In genomic region chr2:64975232-64975791, GRCh38 we compare ENCODE assay signal across 10 cellular contexts. TPM values are rescaled to one million over a fixed set of nuclear protein-coding genes. Genes with fewer than 3 reads are reported as not detected.
DNase-seq lines count a peak whose midpoint lies in the region; TF ChIP-seq lines count a peak whose summit lies in the region.
"Had no signal": no experiment of that assay in that cellular context is flagged by ENCODE, and none has a peak within 500 bp of the region (broad histone marks: within the 10 kb centered on the region; RNA-seq: fewer than 3 reads in every experiment).

No MANE protein-coding gene starts in this region.

- TF ChIP-seq CTCF in AG04449 (IDR thresholded peaks at IDR 0.05; ENCODE audit: insufficient read depth, low read length, missing control alignments): no peak
- TF ChIP-seq CTCF in A673 (conservative IDR thresholded peaks at IDR 0.05; ENCODE audit: low read depth, low read length): no peak
- no peak for TF ChIP-seq CTCF in BE2C (IDR thresholded peaks at IDR 0.05; ENCODE audit: low read depth, low read length)

- no peaks in the 10 kb centered on the region for H3K9me3 ChIP-seq in A673 (ENCODE audit: low read depth, low read length, poor library complexity, severe bottlenecking)
- no peaks in the 10 kb centered on the region for H3K9me3 ChIP-seq in BE2C
- H3K9me3 ChIP-seq: BLaER1 treated with 17β-estradiol and CSF1 and Interleukin-3, amounts not matched to agents 10 nM and 100 nM; stomach had no signal

- no TSS peak for BruUV-seq in A673 (replicated peaks; lab: Mats Ljungman, UMichigan)

- POLR2A ChIA-PET in AG04449 (lab: Yijun Ruan, JAX) (interaction anchor here (0.6 to 0.7 kb wide), 2 partner anchors 13 kb away, joined by 4 to 5 read pairs; no protein-coding TSS in a partner anchor), A673 (lab: Charles Lee; ENCODE audit: low non-redundant PET) (no interaction called here)

- H3K27me3 ChIP-seq in A673 (replicated peaks; ENCODE audit: insufficient read depth, low read depth, low read length, poor library complexity) (no peaks in the 10 kb centered on the region), BE2C (no peaks in the 10 kb centered on the region)
- H3K27me3 ChIP-seq: BLaER1 treated with 17β-estradiol and CSF1 and Interleukin-3, amounts not matched to agents 10 nM and 100 nM; stomach had no signal

- intact Hi-C loops in A673 (cut with micrococcal nuclease; ENCODE audit: unreplicated experiment): no loop called here

- H3K4me1 ChIP-seq in A673 (ENCODE audit: insufficient read depth, low read length, poor library complexity, severe bottlenecking) (no peaks in the 10 kb centered on the region), BE2C (no peaks in the 10 kb centered on the region)

- no peak overlapping the region for H3K27ac ChIP-seq in A673 (ENCODE audit: low read depth, low read length, poor library complexity, severe bottlenecking)
- H3K27ac ChIP-seq: BLaER1 treated with 17β-estradiol and CSF1 and Interleukin-3, amounts not matched to agents 10 nM and 100 nM; stomach had no signal

- CTCF ChIA-PET in AG04449 (lab: Yijun Ruan, JAX) (interaction anchor here (1.0 to 2.4 kb wide), 3 partner anchors 13 to 58 kb away, joined by 4 to 8 read pairs (median 4); no protein-coding TSS in a partner anchor), A673 (lab: Charles Lee) (no interaction called here)

- H3K36me3 ChIP-seq in A673 (ENCODE audit: insufficient read depth, low read length, poor library complexity, severe bottlenecking) (no peaks in the 10 kb centered on the region), BE2C (no peaks in the 10 kb centered on the region)
- H3K36me3 ChIP-seq: BLaER1 treated with 17β-estradiol and CSF1 and Interleukin-3, amounts not matched to agents 10 nM and 100 nM; stomach had no signal

- no peak overlapping the region; the same call in 1 of the 2 replicates for H3K4me3 ChIP-seq in AG04449 (ENCODE audit: low read depth, low read length)
- H3K4me3 ChIP-seq in A673 (ENCODE audit: low read depth, low read length, poor library complexity, severe bottlenecking): no peak overlapping the region
- no peak overlapping the region for H3K4me3 ChIP-seq in BE2C (ENCODE audit: low read depth, low read length)
- H3K4me3 ChIP-seq: BLaER1 treated with 17β-estradiol and CSF1 and Interleukin-3, amounts not matched to agents 10 nM and 100 nM; stomach had no signal

- DNase-seq in AG04449 (ENCODE audit: low read depth, low spot score) (peak; percentile 74), NCI-H2196 treated with DMSO at 0.1 percent for 48 hours (lab: John Stamatoyannopoulos, UW; ENCODE audit: unreplicated experiment) (peak; percentile 32), dermis blood vessel endothelial cell (peak; percentile 20), left kidney (ENCODE audit: low read depth, low spot score) (peak; percentile 42), NCI-H748 treated with DMSO at 0.1 percent for 48 hours (lab: John Stamatoyannopoulos, UW) (no peak), T-helper 2 cell (no peak), A673 (ENCODE audit: low spot score) (no peak), BE2C (no peak)
- DNase-seq: stomach had no signal

RNA-seq across cellular contexts. Expression of gene SLC1A4, which starts 13.9 kb away (rescaled TPM):
- total RNA-seq in dermis blood vessel endothelial cell (12.3 and 15.1 TPM in 2 replicates), A673 (2021) (69.5 and 78.1 TPM in 2 replicates)
- polyA plus RNA-seq in BE2C (2012; ENCODE audit: insufficient read depth, insufficient read length, low read depth): 3.6 TPM

Comparison
In these comparisons a context has a peak if more than half of its experiments do, and no peak if none do; other contexts are left out.
1. DNase-seq: peak in AG04449 (single experiment), NCI-H2196 treated with DMSO at 0.1 percent for 48 hours (single experiment), dermis blood vessel endothelial cell (single experiment) and left kidney (single experiment); none in NCI-H748 treated with DMSO at 0.1 percent for 48 hours (single experiment), T-helper 2 cell (0 of 5), A673 (single experiment) and BE2C (single experiment).